Comparison of ENCODE assay signal across 2 cellular contexts in the genomic region with DNA sequence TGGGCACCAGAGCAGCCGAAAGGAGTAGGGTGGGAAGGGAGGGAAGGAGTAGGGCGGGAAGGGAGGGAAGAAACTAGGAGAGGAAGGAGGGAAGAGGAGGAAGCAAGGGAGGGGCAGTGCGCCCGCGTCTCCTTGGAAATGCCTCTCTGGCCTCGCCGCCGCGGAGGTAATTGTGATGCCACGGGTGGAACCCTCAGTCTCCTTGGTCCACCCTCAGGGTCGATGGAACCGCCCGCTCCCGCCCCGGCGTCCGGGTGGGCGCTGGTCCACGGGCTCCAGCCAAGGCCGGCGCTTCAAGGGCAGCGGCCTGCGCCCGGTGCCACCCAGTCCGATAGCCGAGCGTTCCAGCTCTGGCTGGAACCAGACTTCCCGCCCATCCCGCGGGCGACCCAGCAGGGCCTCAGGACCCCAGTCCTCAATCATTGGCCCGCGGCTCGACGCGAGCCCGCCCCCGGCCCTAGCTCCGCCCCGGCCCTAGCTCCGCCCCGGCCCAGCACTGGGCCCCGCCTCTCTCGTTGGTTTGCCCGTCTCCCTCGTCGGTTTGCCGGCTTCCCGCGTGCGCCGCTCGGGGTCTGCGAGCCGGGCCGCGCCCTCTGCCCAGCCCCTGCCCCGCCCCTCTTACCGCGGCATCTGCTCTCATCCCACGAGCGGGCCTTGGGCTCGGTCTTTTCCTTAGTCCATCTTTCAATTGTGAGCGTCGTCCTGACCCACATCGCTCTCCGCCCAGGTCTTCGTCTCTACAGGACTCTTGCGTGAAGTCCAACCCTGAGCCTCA.
TF ChIP-seq lines count a peak whose summit lies in the region.

No MANE protein-coding gene starts in this region.

TF ChIP-seq in HCT116, 20 proteins besides CTCF, POLR2A, EP300 and RAD21:
- TF ChIP-seq FOSL1 (IDR thresholded peaks at IDR 0.05; ENCODE audit: low read depth), result no peak
- no peak for TF ChIP-seq ZNF274 (IDR thresholded peaks at IDR 0.05; ENCODE audit: low read depth, low read length)
- TF ChIP-seq TCF7L2 (IDR thresholded peaks at IDR 0.05; ENCODE audit: borderline replicate concordance, extremely low read depth, insufficient read depth, insufficient read length), result peak; percentile 44
- TF ChIP-seq, protein P1, sequence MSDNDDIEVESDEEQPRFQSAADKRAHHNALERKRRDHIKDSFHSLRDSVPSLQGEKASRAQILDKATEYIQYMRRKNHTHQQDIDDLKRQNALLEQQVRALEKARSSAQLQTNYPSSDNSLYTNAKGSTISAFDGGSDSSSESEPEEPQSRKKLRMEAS (IDR thresholded peaks at IDR 0.05), result peak; percentile 68
- peak; percentile 83 for TF ChIP-seq POLR2AphosphoS5 (IDR thresholded peaks at IDR 0.05; ENCODE audit: low read depth, low read length)
- peak; percentile 71; the same call in 1 of the 2 replicates for TF ChIP-seq ZFX (IDR thresholded peaks at IDR 0.05)

TF ChIP-seq in SK-N-SH treated with all-trans-retinoic acid at 6 μM for 48 hours, 23 proteins besides CTCF, POLR2A, EP300 and RAD21 (continued from another document):
- TF ChIP-seq SNAI2 (CRISPR knock-in tag; IDR thresholded peaks at IDR 0.05) (no peak), ISL1 (CRISPR knock-in tag; IDR thresholded peaks at IDR 0.05) (no peak), ZFP30 (CRISPR knock-in tag; IDR thresholded peaks at IDR 0.05) (no peak), OSR1 (CRISPR knock-in tag; IDR thresholded peaks at IDR 0.05) (no peak), ARNTL (CRISPR knock-in tag; IDR thresholded peaks at IDR 0.05; ENCODE audit: borderline replicate concordance, low read depth) (no peak), ZNF70 (CRISPR knock-in tag; IDR thresholded peaks at IDR 0.05) (no peak)
- TF ChIP-seq, protein P2, sequence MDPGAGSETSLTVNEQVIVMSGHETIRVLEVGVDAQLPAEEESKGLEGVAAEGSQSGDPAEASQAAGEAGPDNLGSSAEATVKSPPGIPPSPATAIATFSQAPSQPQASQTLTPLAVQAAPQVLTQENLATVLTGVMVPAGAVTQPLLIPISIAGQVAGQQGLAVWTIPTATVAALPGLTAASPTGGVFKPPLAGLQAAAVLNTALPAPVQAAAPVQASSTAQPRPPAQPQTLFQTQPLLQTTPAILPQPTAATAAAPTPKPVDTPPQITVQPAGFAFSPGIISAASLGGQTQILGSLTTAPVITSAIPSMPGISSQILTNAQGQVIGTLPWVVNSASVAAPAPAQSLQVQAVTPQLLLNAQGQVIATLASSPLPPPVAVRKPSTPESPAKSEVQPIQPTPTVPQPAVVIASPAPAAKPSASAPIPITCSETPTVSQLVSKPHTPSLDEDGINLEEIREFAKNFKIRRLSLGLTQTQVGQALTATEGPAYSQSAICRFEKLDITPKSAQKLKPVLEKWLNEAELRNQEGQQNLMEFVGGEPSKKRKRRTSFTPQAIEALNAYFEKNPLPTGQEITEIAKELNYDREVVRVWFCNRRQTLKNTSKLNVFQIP (CRISPR knock-in tag; IDR thresholded peaks at IDR 0.05; ENCODE audit: borderline replicate concordance, low read depth), result no peak
- TF ChIP-seq, protein P3, sequence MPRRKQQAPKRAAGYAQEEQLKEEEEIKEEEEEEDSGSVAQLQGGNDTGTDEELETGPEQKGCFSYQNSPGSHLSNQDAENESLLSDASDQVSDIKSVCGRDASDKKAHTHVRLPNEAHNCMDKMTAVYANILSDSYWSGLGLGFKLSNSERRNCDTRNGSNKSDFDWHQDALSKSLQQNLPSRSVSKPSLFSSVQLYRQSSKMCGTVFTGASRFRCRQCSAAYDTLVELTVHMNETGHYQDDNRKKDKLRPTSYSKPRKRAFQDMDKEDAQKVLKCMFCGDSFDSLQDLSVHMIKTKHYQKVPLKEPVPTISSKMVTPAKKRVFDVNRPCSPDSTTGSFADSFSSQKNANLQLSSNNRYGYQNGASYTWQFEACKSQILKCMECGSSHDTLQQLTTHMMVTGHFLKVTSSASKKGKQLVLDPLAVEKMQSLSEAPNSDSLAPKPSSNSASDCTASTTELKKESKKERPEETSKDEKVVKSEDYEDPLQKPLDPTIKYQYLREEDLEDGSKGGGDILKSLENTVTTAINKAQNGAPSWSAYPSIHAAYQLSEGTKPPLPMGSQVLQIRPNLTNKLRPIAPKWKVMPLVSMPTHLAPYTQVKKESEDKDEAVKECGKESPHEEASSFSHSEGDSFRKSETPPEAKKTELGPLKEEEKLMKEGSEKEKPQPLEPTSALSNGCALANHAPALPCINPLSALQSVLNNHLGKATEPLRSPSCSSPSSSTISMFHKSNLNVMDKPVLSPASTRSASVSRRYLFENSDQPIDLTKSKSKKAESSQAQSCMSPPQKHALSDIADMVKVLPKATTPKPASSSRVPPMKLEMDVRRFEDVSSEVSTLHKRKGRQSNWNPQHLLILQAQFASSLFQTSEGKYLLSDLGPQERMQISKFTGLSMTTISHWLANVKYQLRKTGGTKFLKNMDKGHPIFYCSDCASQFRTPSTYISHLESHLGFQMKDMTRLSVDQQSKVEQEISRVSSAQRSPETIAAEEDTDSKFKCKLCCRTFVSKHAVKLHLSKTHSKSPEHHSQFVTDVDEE (CRISPR knock-in tag; IDR thresholded peaks at IDR 0.05), result peak; percentile 33; the same call in 1 of the 2 replicates
